Comparison of ENCODE assay signal across 1 cellular context in genomic region chr1:212752934-212753497, GRCh38.
TF ChIP-seq lines count a peak whose summit lies in the region.

No MANE protein-coding gene starts in this region.

TF ChIP-seq in HepG2, 621 proteins besides CTCF, POLR2A, EP300 and RAD21:
- TF ChIP-seq MBD4 (IDR thresholded peaks at IDR 0.05; ENCODE audit: borderline replicate concordance, low read length) (no peak), SMYD3 (CRISPR knock-in tag; IDR thresholded peaks at IDR 0.05) (no peak), ZNF383 (CRISPR knock-in tag; IDR thresholded peaks at IDR 0.05; ENCODE audit: borderline replicate concordance) (no peak), XBP1 (CRISPR knock-in tag; IDR thresholded peaks at IDR 0.05) (no peak), RFX1 (IDR thresholded peaks at IDR 0.05) (no peak), NR3C1 (CRISPR knock-in tag; IDR thresholded peaks at IDR 0.05) (no peak), MYPOP (CRISPR knock-in tag; IDR thresholded peaks at IDR 0.05) (no peak), KLF15 (CRISPR knock-in tag; IDR thresholded peaks at IDR 0.05; ENCODE audit: borderline replicate concordance) (no peak), ZNF142 (CRISPR knock-in tag; IDR thresholded peaks at IDR 0.05) (no peak), ZNF432 (CRISPR knock-in tag; IDR thresholded peaks at IDR 0.05; ENCODE audit: borderline replicate concordance) (no peak)
